ENCODE assay signal across 13 cellular contexts in genomic region chr18:58788470-58788869, GRCh38.
DNase-seq lines count a peak whose midpoint lies in the region; ATAC-seq, FAIRE-seq and TF ChIP-seq lines count a peak whose summit lies in the region.
"Had no signal": no experiment of that assay in that cellular context is flagged by ENCODE, and none has a peak within 500 bp of the region (broad histone marks: within the 10 kb centered on the region; RNA-seq: fewer than 3 reads in every experiment).

No MANE protein-coding gene starts in this region.

- no peak for TF ChIP-seq POLR2A in endothelial cell of umbilical vein (IDR thresholded peaks at IDR 0.05; ENCODE audit: low read depth, low read length)
- no peak for TF ChIP-seq POLR2A in uterus (IDR thresholded peaks at IDR 0.05)

- H3K36me3 ChIP-seq in right atrium auricular region (no peaks in the 10 kb centered on the region), endothelial cell of umbilical vein (ENCODE audit: control insufficient read depth in 2 of 2, extremely low read depth in 1 of 2, insufficient read depth in 2 of 2, low read length in 2 of 2) (no peaks in the 10 kb centered on the region), trophoblast cell (ENCODE audit: control insufficient read depth in 1 of 2, insufficient read depth in 2 of 2, low read length in 2 of 2) (no peaks in the 10 kb centered on the region), uterus (no peaks in the 10 kb centered on the region)
- H3K36me3 ChIP-seq: right lobe of liver had no signal

- no peaks in the 10 kb centered on the region for H4K20me1 ChIP-seq in endothelial cell of umbilical vein (replicated peaks; ENCODE audit: control insufficient read depth, extremely low read depth, insufficient read depth, low read length)

- peak overlapping the region; percentile 76 for H2AFZ ChIP-seq in endothelial cell of umbilical vein (ENCODE audit: low read depth, low read length)
- H2AFZ ChIP-seq in trophoblast cell (ENCODE audit: insufficient read depth, low read length, poor library complexity), result no peak overlapping the region

- H3K9me3 ChIP-seq in right atrium auricular region, result no peaks in the 10 kb centered on the region
- H3K9me3 ChIP-seq in endothelial cell of umbilical vein (replicated peaks; ENCODE audit: control insufficient read depth, insufficient read depth, low read length), result no peaks in the 10 kb centered on the region
- no peaks in the 10 kb centered on the region for H3K9me3 ChIP-seq in trophoblast cell (ENCODE audit: insufficient read depth, low read depth, low read length)
- no peaks in the 10 kb centered on the region for H3K9me3 ChIP-seq in uterus
- H3K9me3 ChIP-seq: right lobe of liver had no signal

- no CpG with 5 or more reads among the region's 3 CpGs for WGBS in trophoblast cell (ENCODE audit: extremely low coverage, insufficient coverage, insufficient read length)

- no peak overlapping the region for H3K4ac ChIP-seq in trophoblast cell (ENCODE audit: low read depth, low read length)

- intact Hi-C loops in Right ventricle myocardium inferior (cut with DNase I), result loop anchor here (5.0 kb wide), 1 partner anchor 74 kb away; the partner anchor contains the start of gene ZNF532
- intact Hi-C loops in endothelial cell of umbilical vein (cut with micrococcal nuclease), result no loop called here
- intact Hi-C loops in uterus (cut with DNase I; ENCODE audit: low total_unique reads), result no loop called here

- H3K27me3 ChIP-seq in right atrium auricular region, result no peaks in the 10 kb centered on the region
- no peaks in the 10 kb centered on the region for H3K27me3 ChIP-seq in endothelial cell of umbilical vein (ENCODE audit: control insufficient read depth in 2 of 2, insufficient read depth in 2 of 2, low read length in 2 of 2)
- no peaks in the 10 kb centered on the region for H3K27me3 ChIP-seq in trophoblast cell (ENCODE audit: insufficient read depth, low read length)
- no peaks in the 10 kb centered on the region for H3K27me3 ChIP-seq in uterus
- H3K27me3 ChIP-seq: right lobe of liver had no signal

- no peak overlapping the region for H2BK5ac ChIP-seq in trophoblast cell (ENCODE audit: low read depth, low read length, poor library complexity)

- dilution Hi-C loops in endothelial cell of umbilical vein (cut with MboI; ENCODE audit: extremely low pct_ligation_motif_present, low sequenced_read_pairs), result loop anchor here (25.0 kb wide), 1 partner anchor 274 kb away; no protein-coding TSS in a partner anchor

- no peaks in the 10 kb centered on the region for H3K9me1 ChIP-seq in endothelial cell of umbilical vein (replicated peaks; ENCODE audit: control insufficient read depth, extremely low read depth, insufficient read depth, low read length)

- POLR2A ChIA-PET in endothelial cell of umbilical vein (lab: Charles Lee), result no interaction called here

- no peak for TF ChIP-seq CTCF in right atrium auricular region (IDR thresholded peaks at IDR 0.05)
- no peak for TF ChIP-seq CTCF in endothelial cell of umbilical vein (IDR thresholded peaks at IDR 0.05; ENCODE audit: extremely low read depth in 1 of 2, insufficient read depth in 1 of 2, low read depth in 1 of 2, low read length in 2 of 2)
- no peak for TF ChIP-seq CTCF in uterus (IDR thresholded peaks at IDR 0.05)

- H3K79me2 ChIP-seq in endothelial cell of umbilical vein (ENCODE audit: control insufficient read depth, insufficient read depth, low read length), result no peaks in the 10 kb centered on the region
- H3K79me2 ChIP-seq in trophoblast cell (ENCODE audit: control insufficient read depth, insufficient read depth, low read length, poor library complexity), result peaks cover 8% of the 10 kb centered on the region

- H3K4me2 ChIP-seq in endothelial cell of umbilical vein (ENCODE audit: insufficient read depth, low read length), result peak overlapping the region; percentile 82
- no peak overlapping the region for H3K4me2 ChIP-seq in trophoblast cell (ENCODE audit: low read length)

- peak overlapping the region; percentile 70 to 72 for H3K27ac ChIP-seq in right atrium auricular region
- peak overlapping the region; percentile 98 for H3K27ac ChIP-seq in endothelial cell of umbilical vein (ENCODE audit: insufficient read depth, low read depth, low read length)
- no peak overlapping the region for H3K27ac ChIP-seq in trophoblast cell (ENCODE audit: low read depth, low read length)
- H3K27ac ChIP-seq in uterus, result peak overlapping the region; percentile 38 to 77

- no TSS peak for BruUV-seq in endothelial cell of umbilical vein (replicated peaks; lab: Mats Ljungman, UMichigan)

- H2AK5ac ChIP-seq in trophoblast cell (ENCODE audit: low read length), result peak overlapping the region; percentile 38

- FAIRE-seq in endothelial cell of umbilical vein (lab: Jason Lieb, UNC), result no peak
- FAIRE-seq: A204.1 had no signal

- H4K8ac ChIP-seq in trophoblast cell (ENCODE audit: low read depth, low read length), result no peak overlapping the region

- H4K91ac ChIP-seq in trophoblast cell (ENCODE audit: low read depth, low read length), result peak overlapping the region; percentile 78

- H3K18ac ChIP-seq in trophoblast cell (ENCODE audit: low read length), result peak overlapping the region; percentile 4

- H3K14ac ChIP-seq in trophoblast cell (ENCODE audit: low read length), result peak overlapping the region; percentile 61

- ATAC-seq in Right ventricle myocardium inferior (no peak), GM19328 (IDR thresholded peaks at IDR 0.05; ENCODE audit: unreplicated experiment) (no peak)

- CTCF ChIA-PET in endothelial cell of umbilical vein (lab: Charles Lee), result interaction anchor here (0.9 to 2.2 kb wide), 8 partner anchors 10 to 295 kb away, joined by 3 to 14 read pairs (median 4); no protein-coding TSS in a partner anchor

- H2BK120ac ChIP-seq in trophoblast cell (ENCODE audit: insufficient read depth, low read length, poor library complexity), result peak overlapping the region; percentile 62

- H2BK12ac ChIP-seq in trophoblast cell (ENCODE audit: low read length), result peak overlapping the region; percentile 90

- H3K79me1 ChIP-seq in trophoblast cell (ENCODE audit: low read length), result peaks cover 31% of the 10 kb centered on the region

- DNase-seq in right atrium auricular region (ENCODE audit: low spot score), result no peak
- no peak for DNase-seq in Right ventricle myocardium inferior (ENCODE audit: missing footprints)
- DNase-seq in endothelial cell of umbilical vein (ENCODE audit: low read depth, low spot score), result no peak
- peak in 1 of 2 donors; percentile 18 for DNase-seq in trophoblast cell
- no peak for DNase-seq in uterus
- DNase-seq in EL, result no peak
- no peak for DNase-seq in MV-4-11 (lab: John Stamatoyannopoulos, UW)
- DNase-seq: activated B cell treated with CpG ODN at 0.5 μM for 24 hours, NCI-H1092 treated with DMSO at 0.1 percent for 48 hours, NCI-H2227 treated with DMSO at 0.1 percent for 48 hours, right lobe of liver had no signal

- peak overlapping the region; percentile 82 for H3K9ac ChIP-seq in endothelial cell of umbilical vein (replicated peaks; ENCODE audit: extremely low read depth, insufficient read depth, low read length)
- peak overlapping the region; percentile 29 for H3K9ac ChIP-seq in trophoblast cell (ENCODE audit: low read length)

- no peak overlapping the region for H3K23ac ChIP-seq in trophoblast cell (ENCODE audit: low read length)

- H3K4me3 ChIP-seq in right atrium auricular region (no peak overlapping the region), endothelial cell of umbilical vein (replicated peaks in 1 of 3; ENCODE audit: insufficient read depth in 1 of 3, low read depth in 1 of 3, low read length in 3 of 3) (no peak overlapping the region), trophoblast cell (ENCODE audit: low read depth, low read length) (no peak overlapping the region), uterus (no peak overlapping the region)
- H3K4me3 ChIP-seq: right lobe of liver had no signal

- H3K4me1 ChIP-seq in right atrium auricular region, result peaks cover 0 to 47% of the 10 kb centered on the region in 2 donors
- peaks cover 44% of the 10 kb centered on the region for H3K4me1 ChIP-seq in endothelial cell of umbilical vein (ENCODE audit: control insufficient read depth, extremely low read depth, insufficient read depth, low read length)
- H3K4me1 ChIP-seq in trophoblast cell (ENCODE audit: control insufficient read depth in 1 of 2, insufficient read depth in 2 of 2, low read length in 2 of 2), result peaks cover 21 to 28% of the 10 kb centered on the region in 2 experiments
- no peaks in the 10 kb centered on the region for H3K4me1 ChIP-seq in uterus

- H4K12ac ChIP-seq in trophoblast cell (ENCODE audit: low read depth, low read length), result no peak overlapping the region

TF ChIP-seq in endothelial cell of umbilical vein, 7 proteins besides CTCF, POLR2A, EP300 and RAD21:
- TF ChIP-seq JUN (IDR thresholded peaks at IDR 0.05; ENCODE audit: borderline replicate concordance, insufficient read depth, insufficient read length, low read depth) (no peak), GATA2 (IDR thresholded peaks at IDR 0.05; ENCODE audit: insufficient read depth, insufficient read length, low read depth, low read length) (no peak), EZH2 (IDR thresholded peaks at IDR 0.05; ENCODE audit: borderline replicate concordance, low read depth, low read length, severe bottlenecking) (no peak), MYC (IDR thresholded peaks at IDR 0.05; ENCODE audit: low read depth, low read length) (no peak), FOS (IDR thresholded peaks at IDR 0.05; ENCODE audit: borderline replicate concordance, insufficient read depth, low read length) (no peak), POLR2AphosphoS5 (IDR thresholded peaks at IDR 0.05; ENCODE audit: insufficient read depth, low read depth, low read length) (no peak), MAX (IDR thresholded peaks at IDR 0.05; ENCODE audit: insufficient read depth, insufficient read length) (no peak)
TF ChIP-seq in endothelial cell of umbilical vein: peak in this region for 0.
